29 cellular contexts compared by ENCODE assay signal in genomic region chr11:86914836-86915519, GRCh38. TPM values are rescaled to one million over a fixed set of nuclear protein-coding genes. Genes with fewer than 3 reads are reported as not detected.
DNase-seq lines count a peak whose midpoint lies in the region; ATAC-seq and TF ChIP-seq lines count a peak whose summit lies in the region.
"Had no signal": no experiment of that assay in that cellular context is flagged by ENCODE, and none has a peak within 500 bp of the region (broad histone marks: within the 10 kb centered on the region; RNA-seq: fewer than 3 reads in every experiment).

No MANE protein-coding gene starts in this region.

- DNase-seq in MCF 10A (ENCODE audit: unreplicated experiment), result no peak
- DNase-seq in breast epithelium (ENCODE audit: low spot score in 2 of 2), result no peak
- DNase-seq in Panc1 (ENCODE audit: low read depth, low spot score), result no peak
- DNase-seq in esophagus squamous epithelium (lab: John Stamatoyannopoulos, UW), result no peak
- no peak for DNase-seq in trophoblast cell
- DNase-seq in GF-D8 (lab: John Stamatoyannopoulos, UW), result no peak
- DNase-seq in activated CD4-positive, alpha-beta T cell treated with anti-CD3 and anti-CD28 coated beads for 1 hour, result no peak
- no peak for DNase-seq in WERI-Rb-1
- DNase-seq: activated CD4-positive, CD25-positive, alpha-beta regulatory T cell treated with anti-CD3 and anti-CD28 coated beads, Interleukin-2, amount 50 U/mL, for 72 hours; activated CD8-positive, alpha-beta T cell treated with anti-CD3 and anti-CD28 coated beads, Interleukin-2, amount 10 ng/mL, durations not matched to agents 7 days and 5 days; activated effector memory CD4-positive, alpha-beta T cell treated with Interleukin-2 at 50 U/mL for 16 hours; anterior cingulate cortex; CD4-positive, CD25-positive, alpha-beta regulatory T cell; islet precursor cell; NCI-H1417 treated with DMSO at 0.1 percent for 48 hours; NCI-H2081; NCI-H226; NCI-H69; occipital lobe; RPMI8226; SK-N-SH had no signal

- H3K4me3 ChIP-seq in breast epithelium, result no peak overlapping the region
- H3K4me3 ChIP-seq in Panc1 (ENCODE audit: low read depth in 2 of 2, low read length in 2 of 2), result no peak overlapping the region
- H3K4me3 ChIP-seq in esophagus squamous epithelium, result no peak overlapping the region
- no peak overlapping the region for H3K4me3 ChIP-seq in trophoblast cell (ENCODE audit: low read depth, low read length)
- no peak overlapping the region for H3K4me3 ChIP-seq in WERI-Rb-1 (ENCODE audit: low read depth, low read length)
- H3K4me3 ChIP-seq: GM23338, MG63, skin epidermis had no signal

- CTCF ChIA-PET in MCF 10A (lab: Yijun Ruan, JAX) (interaction anchor here (10.0 to 13.2 kb wide), 2 partner anchors 45 to 46 kb away, joined by 78 to 401 read pairs; no protein-coding TSS in a partner anchor), Panc1 (lab: Charles Lee) (no interaction called here)

- no peak overlapping the region for H2BK12ac ChIP-seq in trophoblast cell (ENCODE audit: low read length)

- no peaks in the 10 kb centered on the region for H3K36me3 Mint-ChIP-seq in MCF 10A (ENCODE audit: insufficient read depth, unreplicated experiment)
- H3K36me3 Mint-ChIP-seq: activated naive CD8-positive, alpha-beta T cell; CD4-positive, CD25-positive, alpha-beta regulatory T cell had no signal

- TF ChIP-seq CTCF in MCF 10A (IDR thresholded peaks at IDR 0.05; ENCODE audit: unreplicated experiment), result no peak
- no peak for TF ChIP-seq CTCF in breast epithelium (IDR thresholded peaks at IDR 0.05)
- no peak for TF ChIP-seq CTCF in Panc1 (IDR thresholded peaks at IDR 0.05)
- TF ChIP-seq CTCF in esophagus squamous epithelium (IDR thresholded peaks at IDR 0.05), result no peak
- no peak for TF ChIP-seq CTCF in WERI-Rb-1 (IDR thresholded peaks at IDR 0.05; ENCODE audit: low read depth, low read length)

- no peak overlapping the region for H4K91ac ChIP-seq in trophoblast cell (ENCODE audit: low read depth, low read length)

- no peak overlapping the region for H3K4ac ChIP-seq in trophoblast cell (ENCODE audit: low read depth, low read length)

- H3K4me1 ChIP-seq in breast epithelium (no peaks in the 10 kb centered on the region), Panc1 (ENCODE audit: control insufficient read depth, insufficient read depth, low read length) (peaks cover 10% of the 10 kb centered on the region), esophagus squamous epithelium (peaks cover 7 to 32% (median 14%) of the 10 kb centered on the region in 3 donors), trophoblast cell (ENCODE audit: control insufficient read depth in 1 of 2, insufficient read depth in 2 of 2, low read length in 2 of 2) (peaks cover 3 to 7% of the 10 kb centered on the region in 2 experiments)

- H3K27ac ChIP-seq in breast epithelium (no peak overlapping the region), Panc1 (ENCODE audit: low read length) (peak overlapping the region; percentile 55; the same call in 1 of the 2 replicates), esophagus squamous epithelium (peak overlapping the region in 3 of 4 donors; percentile 40 to 74 (median 73)), trophoblast cell (ENCODE audit: low read depth, low read length) (no peak overlapping the region), WERI-Rb-1 (no peak overlapping the region)
- H3K27ac ChIP-seq: 22Rv1 had no signal

- in situ Hi-C loops in Panc1 (cut with HindIII; ENCODE audit: low pct_unique_long_range_greater_than_20kb, low sequenced_read_pairs), result no loop called here

- H3K27me3 ChIP-seq in breast epithelium (no peaks in the 10 kb centered on the region), Panc1 (ENCODE audit: control insufficient read depth, insufficient read depth, low read length) (no peaks in the 10 kb centered on the region), esophagus squamous epithelium (no peaks in the 10 kb centered on the region), trophoblast cell (ENCODE audit: insufficient read depth, low read length) (no peaks in the 10 kb centered on the region), WERI-Rb-1 (ENCODE audit: insufficient read depth, low read depth, severe bottlenecking) (no peaks in the 10 kb centered on the region)
- H3K27me3 ChIP-seq: MG63 had no signal

- no peak overlapping the region for H3K18ac ChIP-seq in trophoblast cell (ENCODE audit: low read length)

- no peak overlapping the region for H3K23ac ChIP-seq in trophoblast cell (ENCODE audit: low read length)

- H3K79me1 ChIP-seq in trophoblast cell (ENCODE audit: low read length), result peaks cover 7% of the 10 kb centered on the region

- intact Hi-C loops in MCF 10A (cut with micrococcal nuclease), result no loop called here
- intact Hi-C loops in breast epithelium (cut with DNase I; ENCODE audit: low total_unique reads), result no loop called here
- intact Hi-C loops in Panc1 (cut with micrococcal nuclease; ENCODE audit: unreplicated experiment), result loop anchor here (10.0 kb wide), 1 partner anchor 540 kb away; the partner anchor contains the start of gene CCDC81
- intact Hi-C loops in esophagus squamous epithelium (cut with DNase I), result loop anchor here (5.0 kb wide), 1 partner anchor 43 kb away; no protein-coding TSS in a partner anchor

- POLR2A ChIA-PET in MCF 10A (lab: Yijun Ruan, JAX), result no interaction called here
- POLR2A ChIA-PET in Panc1 (lab: Charles Lee), result no interaction called here

- peaks cover 21% of the 10 kb centered on the region for H3K9me3 Mint-ChIP-seq in MCF 10A (ENCODE audit: unreplicated experiment)
- H3K9me3 Mint-ChIP-seq: central memory CD8-positive, alpha-beta T cell; GM23338; T-helper 1 cell treated with Interleukin-12 subunit alpha and Interleukin-12 subunit beta and Interleukin-4 antibody, amounts not matched to agents 30 μg/mL and 1 μg/mL, for 36 hours had no signal

- no peak overlapping the region for H3K4me2 ChIP-seq in trophoblast cell (ENCODE audit: low read length)
- H3K4me2 ChIP-seq: GM23338 had no signal

- H3K79me2 ChIP-seq in trophoblast cell (ENCODE audit: control insufficient read depth, insufficient read depth, low read length, poor library complexity), result no peaks in the 10 kb centered on the region

- H3K4me1 Mint-ChIP-seq in MCF 10A (ENCODE audit: insufficient read depth, unreplicated experiment), result peaks cover 19% of the 10 kb centered on the region
- H3K4me1 Mint-ChIP-seq: central memory CD8-positive, alpha-beta T cell had no signal

- peak overlapping the region; percentile 23 for H3K9ac ChIP-seq in trophoblast cell (ENCODE audit: low read length)

- H3K36me3 ChIP-seq in breast epithelium (no peaks in the 10 kb centered on the region), Panc1 (ENCODE audit: control insufficient read depth, insufficient read depth, low read length) (no peaks in the 10 kb centered on the region), esophagus squamous epithelium (no peaks in the 10 kb centered on the region), trophoblast cell (ENCODE audit: control insufficient read depth in 1 of 2, insufficient read depth in 2 of 2, low read length in 2 of 2) (no peaks in the 10 kb centered on the region), WERI-Rb-1 (no peaks in the 10 kb centered on the region)
- H3K36me3 ChIP-seq: MG63 had no signal

- no peak for TF ChIP-seq POLR2A in breast epithelium (IDR thresholded peaks at IDR 0.05)
- no peak for TF ChIP-seq POLR2A in esophagus squamous epithelium (IDR thresholded peaks at IDR 0.05)

- no peak for ATAC-seq in Panc1
- ATAC-seq: activated CD8-positive, alpha-beta T cell treated with anti-CD3 and anti-CD28 coated beads, Interleukin-2, amount 10 ng/mL, durations not matched to agents 7 days and 5 days; GM23338 had no signal

- H3K9me3 ChIP-seq in breast epithelium (no peaks in the 10 kb centered on the region), Panc1 (ENCODE audit: control insufficient read depth, insufficient read depth, low read depth, low read length) (no peaks in the 10 kb centered on the region), esophagus squamous epithelium (no peaks in the 10 kb centered on the region), trophoblast cell (ENCODE audit: insufficient read depth, low read depth, low read length) (no peaks in the 10 kb centered on the region), WERI-Rb-1 (ENCODE audit: severe bottlenecking) (no peaks in the 10 kb centered on the region)
- H3K9me3 ChIP-seq: SK-N-SH had no signal

- H3K27me3 Mint-ChIP-seq in MCF 10A (ENCODE audit: insufficient read depth, unreplicated experiment), result no peaks in the 10 kb centered on the region

- no peak overlapping the region for H3K4me3 Mint-ChIP-seq in MCF 10A (ENCODE audit: unreplicated experiment)
- H3K4me3 Mint-ChIP-seq: activated CD8-positive, alpha-beta T cell treated with anti-CD3 and anti-CD28 coated beads, Interleukin-2, amount 10 ng/mL, durations not matched to agents 7 days and 5 days; activated naive CD8-positive, alpha-beta T cell; central memory CD8-positive, alpha-beta T cell; GM23338; stimulated activated naive CD8-positive, alpha-beta T cell treated with anti-CD3 and anti-CD28 coated beads, Interleukin-15, Interleukin-2, amounts not matched to agents 100 ng/mL and 50 ng/mL, for 24 hours; T-helper 1 cell treated with Interleukin-12 subunit alpha and Interleukin-12 subunit beta and Interleukin-4 antibody, amounts not matched to agents 30 μg/mL and 1 μg/mL, for 36 hours had no signal

- H3K27ac Mint-ChIP-seq in MCF 10A (ENCODE audit: low read depth, unreplicated experiment), result peak overlapping the region; percentile 24
- H3K27ac Mint-ChIP-seq: activated CD8-positive, alpha-beta T cell treated with anti-CD3 and anti-CD28 coated beads, Interleukin-2, amount 10 ng/mL, durations not matched to agents 7 days and 5 days; activated naive CD8-positive, alpha-beta T cell; CD4-positive, CD25-positive, alpha-beta regulatory T cell; GM23338; stimulated activated naive CD8-positive, alpha-beta T cell treated with anti-CD3 and anti-CD28 coated beads, Interleukin-15, Interleukin-2, amounts not matched to agents 100 ng/mL and 50 ng/mL, for 24 hours; T-helper 1 cell treated with Interleukin-12 subunit alpha and Interleukin-12 subunit beta and Interleukin-4 antibody, amounts not matched to agents 30 μg/mL and 1 μg/mL, for 36 hours had no signal

- no peak overlapping the region for H4K8ac ChIP-seq in trophoblast cell (ENCODE audit: low read depth, low read length)

- no peak overlapping the region for H4K12ac ChIP-seq in trophoblast cell (ENCODE audit: low read depth, low read length)

- BruUV-seq in MCF 10A (replicated peaks; lab: Mats Ljungman, UMichigan) (no TSS peak), Panc1 (replicated peaks; lab: Mats Ljungman, UMichigan) (no TSS peak)

- no peak overlapping the region for H3K14ac ChIP-seq in trophoblast cell (ENCODE audit: low read length)

- H2AK5ac ChIP-seq in trophoblast cell (ENCODE audit: low read length), result no peak overlapping the region

- H2AFZ ChIP-seq in trophoblast cell (ENCODE audit: insufficient read depth, low read length, poor library complexity), result no peak overlapping the region
- H2AFZ ChIP-seq: GM23338 had no signal

- WGBS in esophagus squamous epithelium, 2 donors, result 57 to 63% methylated on average over 6 of the region's 6 CpGs
- no CpG with 5 or more reads among the region's 6 CpGs for whole genome bisulfite sequencing in trophoblast cell (ENCODE audit: extremely low coverage, insufficient coverage, insufficient read length)

- no peak overlapping the region for H2BK120ac ChIP-seq in trophoblast cell (ENCODE audit: insufficient read depth, low read length, poor library complexity)

- H2BK5ac ChIP-seq in trophoblast cell (ENCODE audit: low read depth, low read length, poor library complexity), result no peak overlapping the region

RNA-seq across cellular contexts. Expression of gene FZD4, which starts 40.2 kb away (rescaled TPM):
- 0.34 and 0.35 TPM in 2 replicates for total RNA-seq in MCF 10A (2022)
- total RNA-seq in breast epithelium, result 100 to 1,000 TPM in 1 of 3 donors, 10 to 100 TPM in 2; 44.5 to 408 (median 72.8) TPM
- total RNA-seq in Panc1 (2021; ENCODE audit: unreplicated experiment), result 11.1 TPM
- polyA plus RNA-seq in Panc1 (2012; ENCODE audit: insufficient read length), result 4.7 TPM
- 10 to 100 TPM in 1 of 4 donors, 1 to 10 TPM in 3; 1.1 to 14.3 (median 6.8) TPM for total RNA-seq in esophagus squamous epithelium
- polyA plus RNA-seq in trophoblast cell (2013), result 2.8 and 3.0 TPM in 2 replicates
- total RNA-seq: activated CD8-positive, alpha-beta T cell treated with anti-CD3 and anti-CD28 coated beads, Interleukin-2, amount 10 ng/mL, durations not matched to agents 7 days and 5 days; CD4-positive, CD25-positive, alpha-beta regulatory T cell had no signal
- polyA plus RNA-seq: CD4-positive, CD25-positive, alpha-beta regulatory T cell had no signal

Comparison
In these comparisons a context has a peak if more than half of its experiments do, and no peak if none do; other contexts are left out.
1. H3K27ac ChIP-seq: peak in Panc1 (single experiment) and esophagus squamous epithelium (3 of 4); none in breast epithelium (0 of 2), trophoblast cell (single experiment) and WERI-Rb-1 (single experiment).
2. intact Hi-C loops: an anchor here in Panc1 (10.0 kb wide) and esophagus squamous epithelium (5.0 kb wide); none called in MCF 10A and breast epithelium.